10 cellular contexts compared by ENCODE assay signal in the genomic region with DNA sequence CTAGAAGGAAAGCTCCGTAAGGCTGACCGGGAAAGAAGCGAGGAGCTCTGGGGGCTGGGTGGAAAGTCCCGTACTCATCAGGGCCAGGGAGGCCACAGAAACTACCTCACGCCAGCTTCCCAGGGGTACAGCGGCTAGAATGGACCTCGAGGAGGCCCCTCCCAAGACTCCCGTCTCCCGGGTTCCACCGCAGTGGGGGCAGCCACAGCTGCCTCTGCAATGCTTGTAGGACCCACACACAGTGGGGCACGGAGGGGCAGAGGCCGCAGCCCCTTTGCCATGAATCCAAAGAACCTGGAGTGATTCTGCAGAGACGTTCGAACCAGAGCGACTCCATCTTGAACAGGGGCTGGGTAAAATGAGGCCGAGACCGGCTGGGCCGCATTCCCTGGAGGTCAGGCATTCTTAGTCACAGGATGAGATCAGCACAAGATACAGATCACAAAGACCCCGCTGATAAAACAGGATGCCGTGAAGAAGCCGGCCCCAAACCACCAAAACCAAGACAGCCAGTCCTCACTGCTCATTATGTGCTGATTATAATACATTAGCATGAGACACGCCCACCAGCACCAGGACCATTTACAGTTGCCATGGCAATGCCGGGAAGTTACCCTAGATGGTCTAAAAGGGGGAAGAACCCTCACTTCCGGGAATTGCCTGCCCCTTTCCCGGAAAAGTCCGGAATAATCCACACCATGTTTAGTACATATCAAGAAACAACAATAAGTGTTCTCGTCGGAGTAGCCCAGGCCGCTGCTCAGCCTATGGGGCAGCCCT. TPM values are rescaled to one million over a fixed set of nuclear protein-coding genes. Genes with fewer than 3 reads are reported as not detected.
DNase-seq lines count a peak whose midpoint lies in the region; ATAC-seq and TF ChIP-seq lines count a peak whose summit lies in the region.
"Had no signal": no experiment of that assay in that cellular context is flagged by ENCODE, and none has a peak within 500 bp of the region (broad histone marks: within the 10 kb centered on the region; RNA-seq: fewer than 3 reads in every experiment).

No MANE protein-coding gene starts in this region.

- intact Hi-C loops in Right ventricle myocardium superior (cut with DNase I) = no loop called here
- intact Hi-C loops in cardiac septum (cut with DNase I) = no loop called here
- intact Hi-C loops in CD14-positive monocyte (cut with micrococcal nuclease) = no loop called here

- no peaks in the 10 kb centered on the region for H3K36me3 ChIP-seq in SJCRH30

- peak; percentile 37 for DNase-seq in Right ventricle myocardium superior
- DNase-seq in cardiac septum (ENCODE audit: low spot score) = no peak
- DNase-seq in SJCRH30 = peak; percentile 69 to 76
- peak; percentile 80 for DNase-seq in epithelial cell of esophagus (ENCODE audit: low read depth)
- no peak for DNase-seq in CD14-positive monocyte (ENCODE audit: low spot score)
- no peak for DNase-seq in SHP77 treated with DMSO at 0.1 percent for 48 hours (lab: John Stamatoyannopoulos, UW)
- DNase-seq: NCI-H2227 treated with DMSO at 0.1 percent for 48 hours had no signal

- H3K27me3 Mint-ChIP-seq in CD14-positive monocyte (ENCODE audit: low read depth in 3 of 3) = peaks cover 26 to 67% (median 29%) of the 10 kb centered on the region in 3 donors

- H3K27ac Mint-ChIP-seq in CD14-positive monocyte = no peak overlapping the region

- H3K9me3 ChIP-seq in SJCRH30 (replicated peaks) = no peaks in the 10 kb centered on the region

- ATAC-seq in Right ventricle myocardium superior (ENCODE audit: poor library complexity) (no peak), esophagus mucosa (no peak)

- H3K27ac ChIP-seq in SJCRH30 (peak overlapping the region; percentile 78), temporal lobe (ENCODE audit: low read depth, low read length) (peak overlapping the region; percentile 11)

- H3K4me3 ChIP-seq in SJCRH30 (no peak overlapping the region), epithelial cell of esophagus (ENCODE audit: low read length) (no peak overlapping the region)

- no peak for TF ChIP-seq CTCF in epithelial cell of esophagus (IDR thresholded peaks at IDR 0.05; ENCODE audit: insufficient read depth, low read depth, low read length, missing control alignments)
- no peak for TF ChIP-seq CTCF in CD14-positive monocyte (IDR thresholded peaks at IDR 0.05)

- H3K4me1 Mint-ChIP-seq in CD14-positive monocyte = no peaks in the 10 kb centered on the region

- peak overlapping the region in 1 of 2 donors; percentile 48 for H3K4me3 Mint-ChIP-seq in CD14-positive monocyte

- peaks cover 0 to 4% (median 0%) of the 10 kb centered on the region in 7 donors for H3K9me3 Mint-ChIP-seq in CD14-positive monocyte

- no peaks in the 10 kb centered on the region for H3K27me3 ChIP-seq in SJCRH30

- H3K36me3 Mint-ChIP-seq in CD14-positive monocyte = no peaks in the 10 kb centered on the region

- peaks cover 32% of the 10 kb centered on the region for H3K4me1 ChIP-seq in SJCRH30

RNA-seq across cellular contexts. Expression of gene ANKRD65, which starts 1.6 kb away (rescaled TPM):
- total RNA-seq in Right ventricle myocardium superior (1.8 TPM), cardiac septum (1.8 TPM), temporal lobe (0.49 TPM), esophagus mucosa (11.9 TPM)
- 6.1 and 6.2 TPM in 2 replicates for total RNA-seq in SJCRH30 (2014; rRNA removed; shearing (Covaris generic))
- polyA plus RNA-seq in CD14-positive monocyte = not detected
- total RNA-seq: mononuclear cell had no signal

RNA-seq across cellular contexts. Expression of gene VWA1, which starts 12.8 kb away (rescaled TPM):
- total RNA-seq in Right ventricle myocardium superior (17.1 TPM), cardiac septum (35.3 TPM), temporal lobe (6.4 TPM), esophagus mucosa (29.4 TPM)
- total RNA-seq in SJCRH30 (2014; rRNA removed; shearing (Covaris generic)) = 0.58 and 3.3 TPM in 2 replicates
- not detected for polyA plus RNA-seq in CD14-positive monocyte

RNA-seq across cellular contexts. Expression of gene MRPL20, which starts 15.6 kb away (rescaled TPM):
- total RNA-seq in Right ventricle myocardium superior (144 TPM), cardiac septum (127 TPM), temporal lobe (38.1 TPM), esophagus mucosa (89.2 TPM)
- 229 and 236 TPM in 2 replicates for total RNA-seq in SJCRH30 (2014; rRNA removed; shearing (Covaris generic))
- 100 to 1,000 TPM; 156 to 186 TPM for polyA plus RNA-seq in CD14-positive monocyte

RNA-seq across cellular contexts. Expression of gene CCNL2, which starts 23.5 kb away (rescaled TPM):
- 45.7 TPM for total RNA-seq in Right ventricle myocardium superior
- 78.6 TPM for total RNA-seq in cardiac septum
- total RNA-seq in SJCRH30 (2014; rRNA removed; shearing (Covaris generic)) = 124 and 196 TPM in 2 replicates
- total RNA-seq in temporal lobe = 86.1 TPM
- total RNA-seq in esophagus mucosa = 58.3 TPM
- 10 to 100 TPM in 1 of 2 donors, 1 to 10 TPM in 1; 8.6 to 10.4 TPM for polyA plus RNA-seq in CD14-positive monocyte

RNA-seq across cellular contexts. Expression of gene ATAD3C, which starts 26.8 kb away (rescaled TPM):
- 0.94 TPM for total RNA-seq in Right ventricle myocardium superior
- total RNA-seq in cardiac septum = 0.51 TPM
- total RNA-seq in SJCRH30 (2014; rRNA removed; shearing (Covaris generic)) = 0.20 TPM in 1 of 2 replicates, not detected in the other
- 0.49 TPM for total RNA-seq in temporal lobe
- 2.1 TPM for total RNA-seq in esophagus mucosa
- not detected for polyA plus RNA-seq in CD14-positive monocyte

Comparison
In these comparisons a context has a peak if more than half of its experiments do, and no peak if none do; other contexts are left out.
1. DNase-seq: peak in Right ventricle myocardium superior (single experiment), SJCRH30 (2 of 2) and epithelial cell of esophagus (single experiment); none in cardiac septum (single experiment), CD14-positive monocyte (single experiment) and SHP77 treated with DMSO at 0.1 percent for 48 hours (single experiment).